ENCODE assay signal across 33 cellular contexts in genomic region chr1:119794230-119794629, GRCh38. TPM values are rescaled to one million over a fixed set of nuclear protein-coding genes. Genes with fewer than 3 reads are reported as not detected.
"Had no signal": no experiment of that assay in that cellular context is flagged by ENCODE, and none has a peak within 500 bp of the region (broad histone marks: within the 10 kb centered on the region; RNA-seq: fewer than 3 reads in every experiment).

No MANE protein-coding gene starts in this region.

- H3K4me3 Mint-ChIP-seq: naive thymus-derived CD8-positive, alpha-beta T cell; stimulated activated memory B cell treated with anti-CD40 and anti-IgM and Interleukin-4, amounts not matched to agents 10 μg/mL and 1 μg/mL and 100 μg/mL, for 72 hours; stimulated activated naive CD8-positive, alpha-beta T cell treated with anti-CD3 and anti-CD28 coated beads, Interleukin-15, amount 100 ng/mL, for 72 hours had no signal

- DNase-seq: heart right ventricle; islet precursor cell; left ventricle myocardium inferior; mesendoderm; midbrain; mucosa of descending colon; naive thymus-derived CD8-positive, alpha-beta T cell; pancreas; posterior cingulate gyrus; psoas muscle; right cardiac atrium; small intestine; stimulated activated CD4-positive, alpha-beta T cell treated with anti-CD3 and anti-CD28 coated beads, Interleukin-1b, Interleukin-23, amount 100 ng/mL, for 48 hours; stimulated activated CD4-positive, alpha-beta T cell treated with anti-CD3 and anti-CD28 coated beads, Interleukin-2, amount 100 ng/mL, for 48 hours; stimulated activated CD4-positive, alpha-beta T cell treated with anti-CD3 and anti-CD28 coated beads, Interleukin-4, amount 100 ng/mL, for 4 hours; stimulated activated CD8-positive, alpha-beta memory T cell treated with anti-CD3 and anti-CD28 coated beads, Interleukin-4, amount 100 ng/mL, for 48 hours; stimulated activated naive CD4-positive, alpha-beta T cell treated with Interleukin-2 at 50 U/mL for 16 hours; stimulated activated naive CD8-positive, alpha-beta T cell treated with anti-CD3 and anti-CD28 coated beads, Interleukin-15, amount 100 ng/mL, for 72 hours; substantia nigra; upper lobe of left lung had no signal

- ATAC-seq: heart right ventricle; mucosa of descending colon; naive thymus-derived CD8-positive, alpha-beta T cell; pancreas; psoas muscle; right cardiac atrium; sciatic nerve; stimulated activated memory B cell treated with anti-CD40 and anti-IgM and Interleukin-4, amounts not matched to agents 10 μg/mL and 1 μg/mL and 100 μg/mL, for 72 hours; stimulated activated naive CD8-positive, alpha-beta T cell treated with anti-CD3 and anti-CD28 coated beads, Interleukin-15, amount 100 ng/mL, for 72 hours had no signal

- H3K27ac ChIP-seq: heart right ventricle, hepatocyte, left ventricle myocardium inferior, pancreas, psoas muscle, tibial nerve, upper lobe of left lung, vagina had no signal

- H3K27ac Mint-ChIP-seq: stimulated activated memory B cell treated with anti-CD40 and anti-IgM and Interleukin-4, amounts not matched to agents 10 μg/mL and 1 μg/mL and 100 μg/mL, for 72 hours; stimulated activated naive CD8-positive, alpha-beta T cell treated with anti-CD3 and anti-CD28 coated beads, Interleukin-15, amount 100 ng/mL, for 72 hours had no signal

- H3K4me3 ChIP-seq: heart right ventricle, hepatocyte, left ventricle myocardium inferior, lung, mucosa of descending colon, pancreas, psoas muscle, tibial nerve, upper lobe of left lung, vagina had no signal

- H3K36me3 ChIP-seq: heart right ventricle, left ventricle myocardium inferior, pancreas, tibial nerve, upper lobe of left lung, vagina had no signal

- H2AFZ ChIP-seq: hepatocyte had no signal

- H3K4me2 ChIP-seq: hepatocyte had no signal

- H3K79me2 ChIP-seq: hepatocyte had no signal

- H3K4me1 ChIP-seq: left ventricle myocardium inferior, psoas muscle, tibial nerve, upper lobe of left lung had no signal

- H3K36me3 Mint-ChIP-seq: stimulated activated memory B cell treated with anti-CD40 and anti-IgM and Interleukin-4, amounts not matched to agents 10 μg/mL and 1 μg/mL and 100 μg/mL, for 72 hours had no signal

- H3K9me3 Mint-ChIP-seq: naive thymus-derived CD8-positive, alpha-beta T cell; stimulated activated memory B cell treated with anti-CD40 and anti-IgM and Interleukin-4, amounts not matched to agents 10 μg/mL and 1 μg/mL and 100 μg/mL, for 72 hours; stimulated activated naive CD8-positive, alpha-beta T cell treated with anti-CD3 and anti-CD28 coated beads, Interleukin-15, amount 100 ng/mL, for 72 hours had no signal

- H3K27me3 ChIP-seq: hepatocyte, pancreas, tibial nerve, upper lobe of left lung, vagina had no signal

- H3K9me3 ChIP-seq: heart right ventricle, left ventricle myocardium inferior, mucosa of descending colon, pancreas, psoas muscle, tibial nerve, upper lobe of left lung, vagina had no signal

RNA-seq across cellular contexts. Expression of gene REG4, which starts 17.0 kb away (rescaled TPM):
- total RNA-seq: heart right ventricle, kidney epithelial cell, left ventricle myocardium inferior, lower leg skin, lung, omental fat pad, psoas muscle, renal cortical epithelial cell, right cardiac atrium, sciatic nerve, temporal lobe, tibial nerve, upper lobe of left lung, urinary bladder, vagina had no signal
- polyA plus RNA-seq: heart right ventricle, neural cell, right cardiac atrium had no signal

RNA-seq across cellular contexts. Expression of gene HMGCS2, which starts 25.5 kb away (rescaled TPM):
- total RNA-seq: kidney epithelial cell; naive thymus-derived CD8-positive, alpha-beta T cell; renal cortical epithelial cell; sciatic nerve; temporal lobe; tibial nerve had no signal
- polyA plus RNA-seq: naive thymus-derived CD8-positive, alpha-beta T cell; neural cell had no signal
